In genomic region chr16:1828645-1829410, GRCh38 we compare ENCODE assay signal across 9 cellular contexts. TPM values are rescaled to one million over a fixed set of nuclear protein-coding genes. Genes with fewer than 3 reads are reported as not detected.
A peak's percentile ranks its signal among the peaks of the same experiment; 100 is the strongest.
DNase-seq lines count a peak whose midpoint lies in the region; ATAC-seq and TF ChIP-seq lines count a peak whose summit lies in the region.
"Had no signal": no experiment of that assay in that cellular context is flagged by ENCODE, and none has a peak within 500 bp of the region (broad histone marks: within the 10 kb centered on the region; RNA-seq: fewer than 3 reads in every experiment).

No MANE protein-coding gene starts in this region.

- peaks cover 17% of the 10 kb centered on the region for H3K4me1 Mint-ChIP-seq in endodermal cell

- peaks cover 6% of the 10 kb centered on the region for H3K36me3 Mint-ChIP-seq in endodermal cell (ENCODE audit: low read depth)

- H3K4me1 ChIP-seq in GM23248 (ENCODE audit: insufficient read depth) (peaks cover 17% of the 10 kb centered on the region), NT2/D1 (ENCODE audit: insufficient read depth, insufficient read length) (peaks cover 2% of the 10 kb centered on the region), endodermal cell (ENCODE audit: control insufficient read depth, insufficient read depth, low read length) (no peaks in the 10 kb centered on the region), neuron (ENCODE audit: insufficient read depth, low read length) (peaks cover 21% of the 10 kb centered on the region)

- WGBS in GM23248 (ENCODE audit: low coverage in 1 of 2, low lambda C conversion rate in 2 of 2, missing lambda C conversion rate in 2 of 2), 2 experiments: 76 to 82% methylated on average over 11 of the region's 11 CpGs
- WGBS in endodermal cell (ENCODE audit: insufficient coverage in 1 of 2, insufficient read length in 1 of 2), 2 experiments: 95 to 99% methylated on average over 10 to 11 of the region's 11 CpGs

- H3K79me2 ChIP-seq in GM23248 (ENCODE audit: insufficient read depth): peaks cover 51% of the 10 kb centered on the region

- H3K9me3 Mint-ChIP-seq in endodermal cell: no peaks in the 10 kb centered on the region

- no peaks in the 10 kb centered on the region for H3K27me3 Mint-ChIP-seq in endodermal cell (ENCODE audit: insufficient read depth)

- ATAC-seq in HG03354 (IDR thresholded peaks at IDR 0.05; ENCODE audit: poor library complexity, severe bottlenecking, unreplicated experiment): no peak

- no peak for DNase-seq in GM23248
- DNase-seq in NT2/D1 (ENCODE audit: low read depth, low spot score): no peak
- no peak for DNase-seq in endodermal cell
- DNase-seq in RPMI8226: no peak
- DNase-seq in cortex of kidney (lab: John Stamatoyannopoulos, UW): no peak
- DNase-seq: NCI-H1092 treated with DMSO at 0.1 percent for 48 hours had no signal

- no peaks in the 10 kb centered on the region for H4K20me1 ChIP-seq in GM23248 (ENCODE audit: insufficient read depth)

- H3K27me3 ChIP-seq in GM23248 (replicated peaks; ENCODE audit: insufficient read depth): no peaks in the 10 kb centered on the region
- peaks cover 12% of the 10 kb centered on the region for H3K27me3 ChIP-seq in NT2/D1 (ENCODE audit: insufficient read depth, insufficient read length)
- H3K27me3 ChIP-seq in endodermal cell (ENCODE audit: control insufficient read depth, insufficient read depth, low read length, poor library complexity, severe bottlenecking): no peaks in the 10 kb centered on the region
- H3K27me3 ChIP-seq in neuron (ENCODE audit: insufficient read depth, low read length): no peaks in the 10 kb centered on the region

- H3K9me2 ChIP-seq in GM23248 (ENCODE audit: insufficient read depth): no peaks in the 10 kb centered on the region

- peak overlapping the region; percentile 90 for H3K4me3 Mint-ChIP-seq in endodermal cell

- no peak for TF ChIP-seq CTCF in endodermal cell (conservative IDR thresholded peaks at IDR 0.05)

- no peaks in the 10 kb centered on the region for H3K9me3 ChIP-seq in GM23248 (ENCODE audit: low read depth)
- no peaks in the 10 kb centered on the region for H3K9me3 ChIP-seq in NT2/D1 (ENCODE audit: insufficient read depth, low read length)
- no peaks in the 10 kb centered on the region for H3K9me3 ChIP-seq in endodermal cell (ENCODE audit: control insufficient read depth, low read length)
- no peaks in the 10 kb centered on the region for H3K9me3 ChIP-seq in neuron (ENCODE audit: low read length)

- H3K4me2 ChIP-seq in GM23248 (ENCODE audit: unreplicated experiment): peak overlapping the region; percentile 100

- peaks cover 8% of the 10 kb centered on the region; the same call in 1 of the 2 replicates for H3F3A ChIP-seq in GM23248 (ENCODE audit: insufficient read depth)

- H2AFZ ChIP-seq in GM23248 (no peak overlapping the region), neuron (ENCODE audit: low read depth, low read length) (no peak overlapping the region)

- 0 out of 2 replicates have a peak, but pooled peaks cover 7% of the 10 kb centered on the region for H3K36me3 ChIP-seq in GM23248 (ENCODE audit: low read depth)
- H3K36me3 ChIP-seq in NT2/D1 (ENCODE audit: insufficient read depth, insufficient read length, low read length): peaks cover 17% of the 10 kb centered on the region
- H3K36me3 ChIP-seq in endodermal cell (ENCODE audit: control insufficient read depth, insufficient read depth, low read length): peaks cover 5% of the 10 kb centered on the region
- peaks cover 24% of the 10 kb centered on the region for H3K36me3 ChIP-seq in neuron (ENCODE audit: insufficient read depth, low read length)

- no peak overlapping the region for H3K27ac Mint-ChIP-seq in endodermal cell

- H3K4me3 ChIP-seq in GM23248 (peak overlapping the region; percentile 97), NT2/D1 (ENCODE audit: insufficient read length, low read depth) (no peak overlapping the region), endodermal cell (ENCODE audit: low read length) (peak overlapping the region; percentile 99), neuron (ENCODE audit: low read length) (peak overlapping the region; percentile 71)

- H3K27ac ChIP-seq in GM23248 (no peak overlapping the region), endodermal cell (ENCODE audit: low read depth, low read length) (no peak overlapping the region)

- in situ Hi-C loops in GM23248 (cut with MboI): no loop called here

- peak overlapping the region; percentile 86 for H3K9ac ChIP-seq in GM23248
- peak overlapping the region; percentile 28 for H3K9ac ChIP-seq in NT2/D1 (ENCODE audit: insufficient read length, low read depth)
- H3K9ac ChIP-seq in endodermal cell (ENCODE audit: extremely low read depth, low read length, poor library complexity, severe bottlenecking): no peak overlapping the region

RNA-seq across cellular contexts. Expression of gene FAHD1, which starts 1.8 kb away (rescaled TPM):
- total RNA-seq in GM23248 (2014; rRNA removed; shearing (Covaris generic)): 40.9 and 55.3 TPM in 2 replicates
- polyA plus RNA-seq in GM23248 (2016; fragmentation: Nextera tagmentation; extraction: Ambion mirVana): 39.7 and 40.6 TPM in 2 replicates
- total RNA-seq in endodermal cell: 10 to 100 TPM; 16.6 to 16.9 TPM
- polyA plus RNA-seq in endodermal cell (2013, experiment 1 of 2): 18.2 TPM
- 15.9 TPM for polyA plus RNA-seq in endodermal cell (2013, experiment 2 of 2)

RNA-seq across cellular contexts. Expression of gene HAGH, which starts 2.2 kb away (rescaled TPM):
- 48.4 and 76.5 TPM in 2 replicates for total RNA-seq in GM23248 (2014; rRNA removed; shearing (Covaris generic))
- 45.5 and 48.9 TPM in 2 replicates for polyA plus RNA-seq in GM23248 (2016; fragmentation: Nextera tagmentation; extraction: Ambion mirVana)
- 10 to 100 TPM; 47.8 to 52.9 TPM for total RNA-seq in endodermal cell
- 39.2 TPM for polyA plus RNA-seq in endodermal cell (2013, experiment 1 of 2)
- 45.9 TPM for polyA plus RNA-seq in endodermal cell (2013, experiment 2 of 2)

RNA-seq across cellular contexts. Expression of gene IGFALS, which starts 35.3 kb away (rescaled TPM):
- 0.51 TPM in 1 of 2 replicates, not detected in the other for total RNA-seq in GM23248 (2014; rRNA removed; shearing (Covaris generic))
- not detected in 2 replicates for polyA plus RNA-seq in GM23248 (2016; fragmentation: Nextera tagmentation; extraction: Ambion mirVana)
- not detected for total RNA-seq in endodermal cell
- polyA plus RNA-seq in endodermal cell (2013, experiment 1 of 2): not detected
- not detected for polyA plus RNA-seq in endodermal cell (2013, experiment 2 of 2)

RNA-seq across cellular contexts. Expression of gene MEIOB, which starts 43.1 kb away (rescaled TPM):
- total RNA-seq in GM23248 (2014; rRNA removed; shearing (Covaris generic)): 0.38 TPM in 1 of 2 replicates, not detected in the other
- 0.14 TPM in 1 of 2 replicates, not detected in the other for polyA plus RNA-seq in GM23248 (2016; fragmentation: Nextera tagmentation; extraction: Ambion mirVana)
- total RNA-seq in endodermal cell: not detected
- polyA plus RNA-seq in endodermal cell (2013, experiment 1 of 2): 0.46 TPM
- 0.41 TPM for polyA plus RNA-seq in endodermal cell (2013, experiment 2 of 2)
- total RNA-seq: T-helper 1 cell treated with Interleukin-12 subunit alpha and Interleukin-12 subunit beta and Interleukin-4 antibody, amounts not matched to agents 30 ng/mL and 1 ng/mL, for 36 hours had no signal

RNA-seq across cellular contexts. Expression of gene NUBP2, which starts 46.1 kb away (rescaled TPM):
- total RNA-seq in GM23248 (2014; rRNA removed; shearing (Covaris generic)): 88.9 and 189 TPM in 2 replicates
- polyA plus RNA-seq in GM23248 (2016; fragmentation: Nextera tagmentation; extraction: Ambion mirVana): 64.3 and 66.4 TPM in 2 replicates
- 10 to 100 TPM; 61.1 to 61.5 TPM for total RNA-seq in endodermal cell
- 63.0 TPM for polyA plus RNA-seq in endodermal cell (2013, experiment 1 of 2)
- polyA plus RNA-seq in endodermal cell (2013, experiment 2 of 2): 58.3 TPM
